27 cellular contexts compared by ENCODE assay signal in the genomic region with DNA sequence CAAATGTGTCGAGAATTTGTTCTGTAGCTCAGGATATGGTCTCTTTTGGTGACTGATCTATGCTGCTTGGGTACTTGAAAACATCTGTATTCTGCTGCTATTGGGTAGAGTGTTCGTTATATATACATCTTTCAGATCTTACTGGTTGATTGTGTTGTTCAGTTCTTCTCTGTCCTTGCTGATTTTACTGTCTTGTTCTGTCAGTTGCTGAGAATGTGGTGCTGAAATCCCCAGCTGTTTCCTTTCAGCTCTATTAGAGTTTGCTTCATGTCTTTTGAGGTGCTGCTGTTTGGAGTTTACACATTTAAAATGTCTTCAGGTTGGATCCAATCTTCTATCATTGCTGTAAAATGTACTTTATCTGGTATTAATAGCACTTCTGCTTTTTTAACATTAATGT. TPM values are rescaled to one million over a fixed set of nuclear protein-coding genes. Genes with fewer than 3 reads are reported as not detected.
DNase-seq lines count a peak whose midpoint lies in the region; ATAC-seq, FAIRE-seq and TF ChIP-seq lines count a peak whose summit lies in the region.
"Had no signal": no experiment of that assay in that cellular context is flagged by ENCODE, and none has a peak within 500 bp of the region (broad histone marks: within the 10 kb centered on the region; RNA-seq: fewer than 3 reads in every experiment).

No MANE protein-coding gene starts in this region.

- no peak overlapping the region for H2AK5ac ChIP-seq in trophoblast cell (ENCODE audit: low read length)

- H3K36me3 ChIP-seq in Loucy (ENCODE audit: insufficient read depth, low read length) (no peaks in the 10 kb centered on the region; the same call in 1 of the 2 replicates), bronchial epithelial cell (ENCODE audit: control insufficient read depth, insufficient read depth, low read length) (peaks cover 3% of the 10 kb centered on the region), trophoblast cell (ENCODE audit: control insufficient read depth in 1 of 2, insufficient read depth in 2 of 2, low read length in 2 of 2) (peaks cover 28 to 42% of the 10 kb centered on the region in 2 experiments)

- no peak overlapping the region for H2BK12ac ChIP-seq in trophoblast cell (ENCODE audit: low read length)

- H3K4ac ChIP-seq in trophoblast cell (ENCODE audit: low read depth, low read length) = peak overlapping the region; percentile 58

- no peak overlapping the region for H2AFZ ChIP-seq in Loucy (ENCODE audit: low read length)
- H2AFZ ChIP-seq in trophoblast cell (ENCODE audit: insufficient read depth, low read length, poor library complexity) = no peak overlapping the region
- H2AFZ ChIP-seq: GM23248 had no signal

- H3K4me3 Mint-ChIP-seq in activated naive CD4-positive, alpha-beta T cell treated with anti-CD3 and anti-CD28 coated beads, Interleukin-2, amount 50 U/mL, for 24 hours = no peak overlapping the region
- no peak overlapping the region for H3K4me3 Mint-ChIP-seq in activated naive CD4-positive, alpha-beta T cell treated with anti-CD3 and anti-CD28 coated beads for 36 hours
- H3K4me3 Mint-ChIP-seq: activated naive CD8-positive, alpha-beta T cell treated with anti-CD3 and anti-CD28 coated beads, Interleukin-2, amount 50 U/mL, for 24 hours; CD8-positive, alpha-beta memory T cell; naive thymus-derived CD4-positive, alpha-beta T cell; stimulated activated naive B cell treated with anti-CD40 and anti-IgM and Interleukin-4, amounts not matched to agents 10 μg/mL and 1 μg/mL and 100 μg/mL, for 72 hours had no signal

- H3K4me3 ChIP-seq in Loucy (ENCODE audit: low read length, poor library complexity, severe bottlenecking) = peak overlapping the region; percentile 57
- H3K4me3 ChIP-seq in bronchial epithelial cell (ENCODE audit: low read depth, low read length) = no peak overlapping the region
- H3K4me3 ChIP-seq in trophoblast cell (ENCODE audit: low read depth, low read length) = no peak overlapping the region
- H3K4me3 ChIP-seq: GM23248, left ventricle myocardium inferior, Peyer's patch had no signal

- no peaks in the 10 kb centered on the region for H3K27me3 Mint-ChIP-seq in activated naive CD4-positive, alpha-beta T cell treated with anti-CD3 and anti-CD28 coated beads, Interleukin-2, amount 50 U/mL, for 24 hours
- no peaks in the 10 kb centered on the region for H3K27me3 Mint-ChIP-seq in activated naive CD4-positive, alpha-beta T cell treated with anti-CD3 and anti-CD28 coated beads for 36 hours (ENCODE audit: low read depth)
- H3K27me3 Mint-ChIP-seq: activated naive CD8-positive, alpha-beta T cell treated with anti-CD3 and anti-CD28 coated beads, Interleukin-2, amount 50 U/mL, for 24 hours; CD8-positive, alpha-beta memory T cell; naive thymus-derived CD4-positive, alpha-beta T cell; stimulated activated naive B cell treated with anti-CD40 and anti-IgM and Interleukin-4, amounts not matched to agents 10 μg/mL and 1 μg/mL and 100 μg/mL, for 72 hours had no signal

- no peak overlapping the region for H4K91ac ChIP-seq in trophoblast cell (ENCODE audit: low read depth, low read length)

- no peak for DNase-seq in activated naive CD4-positive, alpha-beta T cell treated with anti-CD3 and anti-CD28 coated beads for 36 hours
- DNase-seq in bronchial epithelial cell (ENCODE audit: low read depth) (no peak), trophoblast cell (no peak)
- no peak for DNase-seq in activated CD4-positive, CD25-positive, alpha-beta regulatory T cell treated with anti-CD3 and anti-CD28 coated beads, Interleukin-2, amount 50 U/mL, for 72 hours
- DNase-seq in activated CD4-positive, CD25-positive, alpha-beta regulatory T cell (lab: John Stamatoyannopoulos, UW) = no peak
- DNase-seq: activated CD4-positive, alpha-beta T cell treated with anti-CD3 and anti-CD28 coated beads for 4 hours; activated effector memory CD4-positive, alpha-beta T cell treated with anti-CD3 and anti-CD28 coated beads, Interleukin-2, amount 50 U/mL, for 16 hours; activated naive CD8-positive, alpha-beta T cell treated with anti-CD3 and anti-CD28 coated beads, Interleukin-2, amount 50 U/mL, for 24 hours; activated T-cell treated with anti-CD3 and anti-CD28 coated beads, Interleukin-2, amount 50 U/mL, for 1 hour; CD8-positive, alpha-beta memory T cell; central memory CD4-positive, alpha-beta T cell; DMS153; foreskin fibroblast; GM23248; head of caudate nucleus; left ventricle myocardium inferior; naive thymus-derived CD4-positive, alpha-beta T cell; NCI-H1048; NCI-H1694; Peyer's patch; SHP77; stimulated activated naive B cell treated with anti-CD40 and anti-IgM and Interleukin-4, amounts not matched to agents 10 μg/mL and 1 μg/mL and 100 μg/mL, for 72 hours had no signal

- H3K4me1 Mint-ChIP-seq in activated naive CD4-positive, alpha-beta T cell treated with anti-CD3 and anti-CD28 coated beads, Interleukin-2, amount 50 U/mL, for 24 hours = peaks cover 54% of the 10 kb centered on the region
- H3K4me1 Mint-ChIP-seq in activated naive CD4-positive, alpha-beta T cell treated with anti-CD3 and anti-CD28 coated beads for 36 hours (ENCODE audit: low read depth) = peaks cover 22% of the 10 kb centered on the region

- ATAC-seq in HG03135 (IDR thresholded peaks at IDR 0.05; ENCODE audit: unreplicated experiment) = no peak
- ATAC-seq: activated naive CD8-positive, alpha-beta T cell treated with anti-CD3 and anti-CD28 coated beads, Interleukin-2, amount 50 U/mL, for 24 hours; esophagus mucosa; naive thymus-derived CD4-positive, alpha-beta T cell; stimulated activated naive B cell treated with anti-CD40 and anti-IgM and Interleukin-4, amounts not matched to agents 10 μg/mL and 1 μg/mL and 100 μg/mL, for 72 hours had no signal

- H3K79me1 ChIP-seq in trophoblast cell (ENCODE audit: low read length) = no peaks in the 10 kb centered on the region

- no peak overlapping the region for H2BK120ac ChIP-seq in trophoblast cell (ENCODE audit: insufficient read depth, low read length, poor library complexity)

- peaks cover 68% of the 10 kb centered on the region for H3K4me1 ChIP-seq in Loucy (ENCODE audit: insufficient read depth, low read length, poor library complexity, severe bottlenecking)
- peaks cover 0 to 2% of the 10 kb centered on the region in 2 experiments for H3K4me1 ChIP-seq in trophoblast cell (ENCODE audit: control insufficient read depth in 1 of 2, insufficient read depth in 2 of 2, low read length in 2 of 2)
- H3K4me1 ChIP-seq: Peyer's patch had no signal

- H3K4me2 ChIP-seq in Loucy (ENCODE audit: low read depth, low read length, poor library complexity, severe bottlenecking) (peak overlapping the region; percentile 70), trophoblast cell (ENCODE audit: low read length) (no peak overlapping the region)

- WGBS in trophoblast cell (ENCODE audit: extremely low coverage, insufficient coverage, insufficient read length) = no CpG with 5 or more reads among the region's 2 CpGs

- H3K27ac ChIP-seq in trophoblast cell (ENCODE audit: low read depth, low read length) = no peak overlapping the region
- H3K27ac ChIP-seq: GM23248, left ventricle myocardium inferior, Peyer's patch had no signal

- no peak overlapping the region for H3K14ac ChIP-seq in trophoblast cell (ENCODE audit: low read length)

- CTCF ChIA-PET in activated naive CD4-positive, alpha-beta T cell treated with anti-CD3 and anti-CD28 coated beads for 36 hours (lab: Charles Lee) = no interaction called here

- TF ChIP-seq CTCF in Loucy (conservative IDR thresholded peaks at IDR 0.05; ENCODE audit: low read length) (no peak), bronchial epithelial cell (IDR thresholded peaks at IDR 0.05; ENCODE audit: insufficient read depth, low read length, severe bottlenecking) (no peak)

- no peak overlapping the region for H2BK5ac ChIP-seq in trophoblast cell (ENCODE audit: low read depth, low read length, poor library complexity)

- FAIRE-seq in bronchial epithelial cell (lab: Jason Lieb, UNC) = peak; percentile 7
- FAIRE-seq: keratinocyte had no signal

- peak overlapping the region; percentile 56 for H3K27ac Mint-ChIP-seq in activated naive CD4-positive, alpha-beta T cell treated with anti-CD3 and anti-CD28 coated beads, Interleukin-2, amount 50 U/mL, for 24 hours
- no peak overlapping the region for H3K27ac Mint-ChIP-seq in activated naive CD4-positive, alpha-beta T cell treated with anti-CD3 and anti-CD28 coated beads for 36 hours
- H3K27ac Mint-ChIP-seq: activated naive CD8-positive, alpha-beta T cell treated with anti-CD3 and anti-CD28 coated beads, Interleukin-2, amount 50 U/mL, for 24 hours; CD8-positive, alpha-beta memory T cell; naive thymus-derived CD4-positive, alpha-beta T cell; stimulated activated naive B cell treated with anti-CD40 and anti-IgM and Interleukin-4, amounts not matched to agents 10 μg/mL and 1 μg/mL and 100 μg/mL, for 72 hours had no signal

- peaks cover 52% of the 10 kb centered on the region; the same call in 1 of the 2 replicates for H3K79me2 ChIP-seq in Loucy (ENCODE audit: insufficient read depth, low read length)
- H3K79me2 ChIP-seq in trophoblast cell (ENCODE audit: control insufficient read depth, insufficient read depth, low read length, poor library complexity) = peaks cover 5% of the 10 kb centered on the region

- H3K9ac ChIP-seq in Loucy (ENCODE audit: low read depth, low read length, poor library complexity, severe bottlenecking) = peak overlapping the region; percentile 58
- H3K9ac ChIP-seq in trophoblast cell (ENCODE audit: low read length) = no peak overlapping the region
- H3K9ac ChIP-seq: GM23248 had no signal

- H3K9me3 Mint-ChIP-seq in activated naive CD4-positive, alpha-beta T cell treated with anti-CD3 and anti-CD28 coated beads, Interleukin-2, amount 50 U/mL, for 24 hours = no peaks in the 10 kb centered on the region
- no peaks in the 10 kb centered on the region for H3K9me3 Mint-ChIP-seq in activated naive CD4-positive, alpha-beta T cell treated with anti-CD3 and anti-CD28 coated beads for 36 hours
- H3K9me3 Mint-ChIP-seq: activated naive CD8-positive, alpha-beta T cell treated with anti-CD3 and anti-CD28 coated beads, Interleukin-2, amount 50 U/mL, for 24 hours; CD8-positive, alpha-beta memory T cell; naive thymus-derived CD4-positive, alpha-beta T cell; stimulated activated naive B cell treated with anti-CD40 and anti-IgM and Interleukin-4, amounts not matched to agents 10 μg/mL and 1 μg/mL and 100 μg/mL, for 72 hours had no signal

- H3K23ac ChIP-seq in trophoblast cell (ENCODE audit: low read length) = no peak overlapping the region

- H3F3A ChIP-seq in Loucy (ENCODE audit: low read depth) = peaks cover 4% of the 10 kb centered on the region; the same call in 1 of the 2 replicates

- H3K36me3 Mint-ChIP-seq in activated naive CD4-positive, alpha-beta T cell treated with anti-CD3 and anti-CD28 coated beads, Interleukin-2, amount 50 U/mL, for 24 hours = peaks cover 33% of the 10 kb centered on the region
- H3K36me3 Mint-ChIP-seq in activated naive CD4-positive, alpha-beta T cell treated with anti-CD3 and anti-CD28 coated beads for 36 hours (ENCODE audit: low read depth) = peaks cover 29% of the 10 kb centered on the region

- no peak overlapping the region for H3K18ac ChIP-seq in trophoblast cell (ENCODE audit: low read length)

- H3K9me3 ChIP-seq in Loucy (ENCODE audit: insufficient read depth, low read depth, low read length) (no peaks in the 10 kb centered on the region), trophoblast cell (ENCODE audit: insufficient read depth, low read depth, low read length) (no peaks in the 10 kb centered on the region)
- H3K9me3 ChIP-seq: left ventricle myocardium inferior, Peyer's patch had no signal

- H4K8ac ChIP-seq in trophoblast cell (ENCODE audit: low read depth, low read length) = no peak overlapping the region

- H3K27me3 ChIP-seq in Loucy (ENCODE audit: insufficient read depth, low read length, poor library complexity, severe bottlenecking) = no peaks in the 10 kb centered on the region
- no peaks in the 10 kb centered on the region for H3K27me3 ChIP-seq in bronchial epithelial cell (ENCODE audit: control insufficient read depth, insufficient read depth, low read length)
- H3K27me3 ChIP-seq in trophoblast cell (ENCODE audit: insufficient read depth, low read length) = no peaks in the 10 kb centered on the region
- H3K27me3 ChIP-seq: Peyer's patch had no signal

- H4K20me1 ChIP-seq in Loucy (ENCODE audit: insufficient read depth, low read length, poor library complexity, severe bottlenecking) = peaks cover 2% of the 10 kb centered on the region

- H3K9me2 ChIP-seq in Loucy (replicated peaks; ENCODE audit: low read depth, low read length) = no peaks in the 10 kb centered on the region

- intact Hi-C loops in activated naive CD4-positive, alpha-beta T cell treated with anti-CD3 and anti-CD28 coated beads for 36 hours (cut with micrococcal nuclease) = loop anchor here (1.0 kb wide), 1 partner anchor 10 kb away; no protein-coding TSS in a partner anchor

- no peak overlapping the region for H4K12ac ChIP-seq in trophoblast cell (ENCODE audit: low read depth, low read length)

RNA-seq across cellular contexts. Expression of gene BCL2L11, which starts 12.9 kb away (rescaled TPM):
- total RNA-seq in activated naive CD4-positive, alpha-beta T cell treated with anti-CD3 and anti-CD28 coated beads for 36 hours = 10 to 100 TPM; 11.5 to 12.8 TPM
- total RNA-seq in bronchial epithelial cell = 3.7 TPM in 2 replicates
- polyA plus RNA-seq in trophoblast cell (2013) = 29.4 and 31.9 TPM in 2 replicates
